21 cellular contexts compared by ENCODE assay signal in genomic region chr5:10019236-10019635, GRCh38.
"Had no signal": no experiment of that assay in that cellular context is flagged by ENCODE, and none has a peak within 500 bp of the region (broad histone marks: within the 10 kb centered on the region; RNA-seq: fewer than 3 reads in every experiment).

No MANE protein-coding gene starts in this region.

- H3K36me3 Mint-ChIP-seq: activated CD4-positive, alpha-beta memory T cell treated with anti-CD3 and anti-CD28 coated beads for 36 hours; activated naive CD4-positive, alpha-beta T cell treated with anti-CD3 and anti-CD28 coated beads, Interleukin-2, amount 10 ng/mL, durations not matched to agents 7 days and 5 days; brain; natural killer cell; type B pancreatic cell had no signal

- H3K4me1 ChIP-seq: colonic mucosa, esophagus squamous epithelium, right atrium auricular region, vagina had no signal

- H3K27ac Mint-ChIP-seq: activated CD4-positive, alpha-beta memory T cell treated with anti-CD3 and anti-CD28 coated beads for 36 hours; activated naive CD4-positive, alpha-beta T cell treated with anti-CD3 and anti-CD28 coated beads, Interleukin-2, amount 10 ng/mL, durations not matched to agents 7 days and 5 days; mesothelial cell of epicardium; natural killer cell; progenitor cell of endocrine pancreas; type B pancreatic cell had no signal

- H3K9me3 ChIP-seq: colonic mucosa, esophagus squamous epithelium, thoracic aorta, vagina had no signal

- H3K27me3 Mint-ChIP-seq: activated naive CD4-positive, alpha-beta T cell treated with anti-CD3 and anti-CD28 coated beads, Interleukin-2, amount 10 ng/mL, durations not matched to agents 7 days and 5 days; brain; progenitor cell of endocrine pancreas; type B pancreatic cell had no signal

- ATAC-seq: natural killer cell had no signal

- H3K27me3 ChIP-seq: colonic mucosa, esophagus squamous epithelium, right atrium auricular region, vagina had no signal

- FAIRE-seq: keratinocyte had no signal

- H3K4me3 Mint-ChIP-seq: activated CD4-positive, alpha-beta memory T cell treated with anti-CD3 and anti-CD28 coated beads for 36 hours; activated naive CD4-positive, alpha-beta T cell treated with anti-CD3 and anti-CD28 coated beads, Interleukin-2, amount 10 ng/mL, durations not matched to agents 7 days and 5 days; brain; mesothelial cell of epicardium; natural killer cell; type B pancreatic cell had no signal

- H3K4me3 ChIP-seq: colonic mucosa, esophagus squamous epithelium, lung, right atrium auricular region, thoracic aorta, vagina had no signal

- H3K36me3 ChIP-seq: colonic mucosa, esophagus squamous epithelium, right atrium auricular region, thoracic aorta, vagina had no signal

- H3K4me1 Mint-ChIP-seq: activated naive CD4-positive, alpha-beta T cell treated with anti-CD3 and anti-CD28 coated beads, Interleukin-2, amount 10 ng/mL, durations not matched to agents 7 days and 5 days; mesothelial cell of epicardium; natural killer cell had no signal

- H3K27ac ChIP-seq: colonic mucosa, esophagus squamous epithelium, right atrium auricular region, thoracic aorta, vagina had no signal

- DNase-seq: activated CD4-positive, alpha-beta memory T cell treated with anti-CD3 and anti-CD28 coated beads for 36 hours; activated CD4-positive, alpha-beta T cell treated with anti-CD3 and anti-CD28 coated beads for 48 hours; activated effector memory CD4-positive, alpha-beta T cell treated with anti-CD3 and anti-CD28 coated beads, Interleukin-2, amount 50 U/mL, for 16 hours; activated naive CD4-positive, alpha-beta T cell treated with anti-CD3 and anti-CD28 coated beads, Interleukin-2, amount 10 ng/mL, durations not matched to agents 7 days and 5 days; activated T-cell treated with anti-CD3 and anti-CD28 coated beads for 4 hours; central memory CD4-positive, alpha-beta T cell; colonic mucosa; esophagus squamous epithelium; natural killer cell; stimulated activated CD4-positive, alpha-beta T cell treated with anti-CD3 and anti-CD28 coated beads, Interleukin-4, amount 100 ng/mL, for 24 hours; stimulated activated naive CD4-positive, alpha-beta T cell treated with Interleukin-2 at 50 U/mL for 16 hours; T-helper 2 cell had no signal
